In genomic region chr7:75596727-75597614, GRCh38 we compare ENCODE assay signal across 12 cellular contexts.
A peak's percentile ranks its signal among the peaks of the same experiment; 100 is the strongest.
DNase-seq lines count a peak whose midpoint lies in the region; ATAC-seq and TF ChIP-seq lines count a peak whose summit lies in the region.
"Had no signal": no experiment of that assay in that cellular context is flagged by ENCODE, and none has a peak within 500 bp of the region (broad histone marks: within the 10 kb centered on the region; RNA-seq: fewer than 3 reads in every experiment).

No MANE protein-coding gene starts in this region.

- peaks cover 16% of the 10 kb centered on the region for H3K79me2 ChIP-seq in GM23338 (replicated peaks; ENCODE audit: insufficient read depth)

- no peaks in the 10 kb centered on the region for H3K9me3 ChIP-seq in BE2C
- H3K9me3 ChIP-seq: right lobe of liver had no signal

- peaks cover 14% of the 10 kb centered on the region; the same call in 1 of the 2 replicates for H3F3A ChIP-seq in GM23338 (replicated peaks; ENCODE audit: low read depth)

- H4K20me1 ChIP-seq in GM23338 (replicated peaks; ENCODE audit: insufficient read depth): no peaks in the 10 kb centered on the region; the same call in 1 of the 2 replicates

- H3K27me3 ChIP-seq in GM23338 (ENCODE audit: insufficient read depth) (no peaks in the 10 kb centered on the region; the same call in 1 of the 2 replicates), BE2C (no peaks in the 10 kb centered on the region)
- H3K27me3 ChIP-seq: right lobe of liver had no signal

- H3K9me3 Mint-ChIP-seq in GM23338: no peaks in the 10 kb centered on the region
- H3K9me3 Mint-ChIP-seq: endodermal cell had no signal

- H3K36me3 ChIP-seq in GM23338 (ENCODE audit: insufficient read depth): peaks cover 12% of the 10 kb centered on the region; the same call in 1 of the 2 replicates
- no peaks in the 10 kb centered on the region for H3K36me3 ChIP-seq in BE2C

- no peak overlapping the region for H3K27ac ChIP-seq in GM23338 (ENCODE audit: low read depth)
- H3K27ac ChIP-seq: right lobe of liver had no signal

- DNase-seq in ELR (ENCODE audit: low read depth) (peak; percentile 90), GM23338 (ENCODE audit: low spot score) (no peak), kidney tubule cell (ENCODE audit: low spot score) (peak; percentile 64), LoVo (ENCODE audit: low spot score) (no peak), BE2C (no peak)
- peak; percentile 40 for DNase-seq in activated CD4-positive, CD25-positive, alpha-beta regulatory T cell treated with anti-CD3 and anti-CD28 coated beads, Interleukin-2, amount 50 U/mL, for 72 hours
- DNase-seq: GDM1, kidney glomerular epithelial cell, right lobe of liver had no signal

- TF ChIP-seq CTCF in GM23338 (conservative IDR thresholded peaks at IDR 0.05; ENCODE audit: low read depth in 2 of 2) (no peak), BE2C (IDR thresholded peaks at IDR 0.05; ENCODE audit: low read depth, low read length) (no peak)

- H3K4me2 ChIP-seq in GM23338: no peak overlapping the region

- peaks cover 23% of the 10 kb centered on the region for H3K4me1 Mint-ChIP-seq in GM23338

- H3K9me2 ChIP-seq in GM23338 (ENCODE audit: insufficient read depth): no peaks in the 10 kb centered on the region

- TF ChIP-seq POLR2A in GM18505 (IDR thresholded peaks at IDR 0.05; ENCODE audit: borderline replicate concordance, extremely low read depth, insufficient read depth, insufficient read length): no peak

- H3K27ac Mint-ChIP-seq in GM23338: 0 out of 2 replicates have a peak overlapping the region, but pooled peaks have one; percentile 31

- H3K4me3 ChIP-seq in GM23338 (no peak overlapping the region), BE2C (ENCODE audit: low read depth, low read length) (no peak overlapping the region)
- H3K4me3 ChIP-seq: right lobe of liver had no signal

- no peak overlapping the region for H2AFZ ChIP-seq in GM23338

- H3K4me3 Mint-ChIP-seq in GM23338: no peak overlapping the region

- H3K4me1 ChIP-seq in GM23338 (ENCODE audit: insufficient read depth): peaks cover 29% of the 10 kb centered on the region
- no peaks in the 10 kb centered on the region for H3K4me1 ChIP-seq in BE2C
- H3K4me1 ChIP-seq: right lobe of liver had no signal

- H3K36me3 Mint-ChIP-seq in GM23338 (ENCODE audit: low read depth): peaks cover 55% of the 10 kb centered on the region

- ATAC-seq in GM23338 (no peak), GM18505 (IDR thresholded peaks at IDR 0.05; ENCODE audit: unreplicated experiment) (no peak), HG03342 (IDR thresholded peaks at IDR 0.05; ENCODE audit: unreplicated experiment) (no peak)

- H3K27me3 Mint-ChIP-seq in GM23338 (ENCODE audit: insufficient read depth, low read depth, poor library complexity): peaks cover 7% of the 10 kb centered on the region

TF ChIP-seq in GM23338, 12 proteins besides CTCF, POLR2A, EP300 and RAD21:
- TF ChIP-seq, protein P1, sequence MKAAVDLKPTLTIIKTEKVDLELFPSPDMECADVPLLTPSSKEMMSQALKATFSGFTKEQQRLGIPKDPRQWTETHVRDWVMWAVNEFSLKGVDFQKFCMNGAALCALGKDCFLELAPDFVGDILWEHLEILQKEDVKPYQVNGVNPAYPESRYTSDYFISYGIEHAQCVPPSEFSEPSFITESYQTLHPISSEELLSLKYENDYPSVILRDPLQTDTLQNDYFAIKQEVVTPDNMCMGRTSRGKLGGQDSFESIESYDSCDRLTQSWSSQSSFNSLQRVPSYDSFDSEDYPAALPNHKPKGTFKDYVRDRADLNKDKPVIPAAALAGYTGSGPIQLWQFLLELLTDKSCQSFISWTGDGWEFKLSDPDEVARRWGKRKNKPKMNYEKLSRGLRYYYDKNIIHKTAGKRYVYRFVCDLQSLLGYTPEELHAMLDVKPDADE (IDR thresholded peaks at IDR 0.05): no peak
- TF ChIP-seq ZNF331 (CRISPR knock-in tag; IDR thresholded peaks at IDR 0.05; ENCODE audit: low read depth) (no peak), EZH2 (IDR thresholded peaks at IDR 0.05; ENCODE audit: low read depth, unreplicated experiment) (no peak), JUNB (IDR thresholded peaks at IDR 0.05; ENCODE audit: unreplicated experiment) (no peak), POLR2AphosphoS5 (IDR thresholded peaks at IDR 0.05; ENCODE audit: low read depth) (no peak), CREB1 (CRISPR knock-in tag; IDR thresholded peaks at IDR 0.05; ENCODE audit: low read depth) (no peak)

Comparison
In these comparisons a context has a peak if more than half of its experiments do, and no peak if none do; other contexts are left out.
1. DNase-seq: peak in ELR (single experiment), activated CD4-positive, CD25-positive, alpha-beta regulatory T cell treated with anti-CD3 and anti-CD28 coated beads, Interleukin-2, amount 50 U/mL, for 72 hours (single experiment) and kidney tubule cell (single experiment); none in GM23338 (single experiment), LoVo (single experiment) and BE2C (single experiment).